Comparison of ENCODE assay signal across 26 cellular contexts in the genomic region with DNA sequence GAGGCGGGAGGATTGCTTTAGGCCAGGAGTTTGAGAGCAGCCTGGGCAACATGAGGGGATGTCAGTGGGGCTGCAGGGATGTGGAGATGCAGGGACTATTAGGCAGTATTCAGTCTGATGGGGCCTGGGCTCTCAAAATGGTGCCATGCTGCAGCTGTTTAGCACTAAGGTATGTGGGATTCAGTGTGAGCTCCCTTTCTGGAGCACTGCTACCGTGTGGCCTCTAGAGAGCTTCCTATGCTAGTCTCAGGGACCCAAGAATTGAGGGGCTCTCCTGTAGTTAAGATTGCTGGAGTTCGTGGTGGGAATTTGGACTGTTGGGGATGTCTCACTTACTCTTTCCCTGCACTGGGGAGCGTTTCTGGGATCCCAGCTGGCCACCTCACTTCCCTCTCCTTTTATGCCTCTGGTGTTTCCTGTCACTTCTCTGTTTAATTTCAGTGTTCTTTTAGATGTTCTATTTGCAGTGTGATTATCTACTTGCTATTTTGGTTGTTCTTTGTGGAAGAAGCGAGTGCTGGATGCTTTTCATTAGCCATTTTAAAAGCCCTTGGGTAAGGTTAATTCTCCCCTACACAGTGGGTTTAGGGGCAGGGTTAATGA.
"Had no signal": no experiment of that assay in that cellular context is flagged by ENCODE, and none has a peak within 500 bp of the region (broad histone marks: within the 10 kb centered on the region; RNA-seq: fewer than 3 reads in every experiment).

No MANE protein-coding gene starts in this region.

- H3K9me3 ChIP-seq: Peyer's patch had no signal

- H3K36me3 Mint-ChIP-seq: activated naive CD8-positive, alpha-beta T cell treated with anti-CD3 and anti-CD28 coated beads for 36 hours had no signal

- H3K27me3 ChIP-seq: brain microvascular endothelial cell, cardiac muscle cell, Peyer's patch had no signal

- H3K36me3 ChIP-seq: brain microvascular endothelial cell, cardiac muscle cell, Peyer's patch had no signal

- H3K27ac Mint-ChIP-seq: activated B cell treated with CpG ODN at 0.5 μM for 24 hours; activated CD4-positive, alpha-beta T cell treated with anti-CD3 and anti-CD28 coated beads, Interleukin-2, amount 10 ng/mL, durations not matched to agents 24 days and 14 days; activated naive CD4-positive, alpha-beta T cell treated with anti-CD3 and anti-CD28 coated beads for 36 hours; activated naive CD8-positive, alpha-beta T cell treated with anti-CD3 and anti-CD28 coated beads for 36 hours; T-helper 17 cell had no signal

- H3K4me3 ChIP-seq: cardiac muscle cell, Peyer's patch had no signal

- ATAC-seq: activated T-cell treated with anti-CD3 and anti-CD28 coated beads, Interleukin-2, amount 50 U/mL, for 4 hours; T-helper 17 cell had no signal

- H3K4me3 Mint-ChIP-seq: activated B cell treated with CpG ODN at 0.5 μM for 24 hours; activated CD4-positive, alpha-beta T cell treated with anti-CD3 and anti-CD28 coated beads, Interleukin-2, amount 10 ng/mL, durations not matched to agents 24 days and 14 days; activated naive CD4-positive, alpha-beta T cell treated with anti-CD3 and anti-CD28 coated beads for 36 hours; activated naive CD8-positive, alpha-beta T cell treated with anti-CD3 and anti-CD28 coated beads for 36 hours; activated T-cell treated with anti-CD3 and anti-CD28 coated beads, Interleukin-2, amount 50 U/mL, for 4 hours; T-helper 17 cell had no signal

- H3K27ac ChIP-seq: brain microvascular endothelial cell, cardiac muscle cell, Peyer's patch had no signal

- DNase-seq: activated B cell treated with CpG ODN at 0.5 μM for 24 hours; activated CD4-positive, alpha-beta T cell treated with anti-CD3 and anti-CD28 coated beads for 1 hour; activated CD4-positive, alpha-beta T cell treated with anti-CD3 and anti-CD28 coated beads, Interleukin-2, amount 10 ng/mL, durations not matched to agents 24 days and 14 days; activated CD4-positive, alpha-beta T cell treated with anti-CD3 and anti-CD28 coated beads, Interleukin-2, amount 50 U/mL, for 48 hours; activated CD8-positive, alpha-beta memory T cell treated with anti-CD3 and anti-CD28 coated beads for 24 hours; activated effector memory CD4-positive, alpha-beta T cell treated with anti-CD3 and anti-CD28 coated beads, Interleukin-2, amount 50 U/mL, for 16 hours; activated naive CD4-positive, alpha-beta T cell treated with anti-CD3 and anti-CD28 coated beads for 36 hours; activated naive CD8-positive, alpha-beta T cell treated with anti-CD3 and anti-CD28 coated beads for 36 hours; activated T-cell treated with anti-CD3 and anti-CD28 coated beads, Interleukin-2, amount 50 U/mL, for 4 hours; brain microvascular endothelial cell; KBM-7; NCI-H1048; NCI-H146; NCI-H187 treated with DMSO at 0.1 percent for 48 hours; NCI-H2081 treated with DMSO at 0.1 percent for 48 hours; NCI-H2171; NCI-H2227 treated with DMSO at 0.1 percent for 48 hours; NCI-H446 treated with DMSO at 0.1 percent for 48 hours; NCI-H524 treated with DMSO at 0.1 percent for 48 hours; NCI-H774; NK-92 treated with Interleukin-12 subunit alpha and Interleukin-12 subunit beta, amount 100 ng/mL, for 24 hours; Peyer's patch; SIG-M5; T-helper 17 cell; T-helper 9 cell had no signal

- H3K4me1 Mint-ChIP-seq: activated B cell treated with CpG ODN at 0.5 μM for 24 hours; activated CD4-positive, alpha-beta T cell treated with anti-CD3 and anti-CD28 coated beads, Interleukin-2, amount 10 ng/mL, durations not matched to agents 24 days and 14 days; activated naive CD8-positive, alpha-beta T cell treated with anti-CD3 and anti-CD28 coated beads for 36 hours; T-helper 17 cell had no signal

- H3K9me3 Mint-ChIP-seq: activated B cell treated with CpG ODN at 0.5 μM for 24 hours; activated CD4-positive, alpha-beta T cell treated with anti-CD3 and anti-CD28 coated beads, Interleukin-2, amount 10 ng/mL, durations not matched to agents 24 days and 14 days; activated naive CD4-positive, alpha-beta T cell treated with anti-CD3 and anti-CD28 coated beads for 36 hours; activated naive CD8-positive, alpha-beta T cell treated with anti-CD3 and anti-CD28 coated beads for 36 hours; activated T-cell treated with anti-CD3 and anti-CD28 coated beads, Interleukin-2, amount 50 U/mL, for 4 hours had no signal
